In genomic region chr3:182793663-182794454, GRCh38 we compare ENCODE assay signal across 8 cellular contexts. TPM values are rescaled to one million over a fixed set of nuclear protein-coding genes. Genes with fewer than 3 reads are reported as not detected.
DNase-seq lines count a peak whose midpoint lies in the region; ATAC-seq, FAIRE-seq and TF ChIP-seq lines count a peak whose summit lies in the region.

No MANE protein-coding gene starts in this region.

- H3K9me3 ChIP-seq in ES-I3 (ENCODE audit: control insufficient read depth, insufficient read depth, low read length), result no peaks in the 10 kb centered on the region
- H3K9me3 ChIP-seq in T-helper 17 cell (ENCODE audit: control insufficient read depth, low read length, poor library complexity, severe bottlenecking), result no peaks in the 10 kb centered on the region
- no peaks in the 10 kb centered on the region for H3K9me3 ChIP-seq in GM12878 (replicated peaks; ENCODE audit: control insufficient read depth, insufficient read depth, low read length)
- H3K9me3 ChIP-seq in iPS-18a (ENCODE audit: control insufficient read depth, low read depth, low read length), result no peaks in the 10 kb centered on the region

- in situ Hi-C loops in GM12878 (cut with MboI), result no loop called here

- CTCF ChIA-PET in GM12878 (lab: Yijun Ruan, JAX), result interaction anchor here (1.0 to 3.0 kb wide), 5 partner anchors 63 to 111 kb away, joined by 3 to 39 read pairs (median 8); no protein-coding TSS in a partner anchor

- RAD21 ChIA-PET in GM12878 (lab: Charles Lee; ENCODE audit: unreplicated experiment), result interaction anchor here (0.9 to 6.3 kb wide), 5 partner anchors 12 to 78 kb away, joined by 3 to 89 read pairs (median 6); no protein-coding TSS in a partner anchor

- H3K4me3 Mint-ChIP-seq in IgD-negative memory B cell, result peak overlapping the region; percentile 94 to 99 (median 97)
- peak overlapping the region; percentile 98 for H3K4me3 Mint-ChIP-seq in T-helper 17 cell

- H3K4me1 ChIP-seq in ES-I3 (ENCODE audit: insufficient read depth, low read length), result peaks cover 7% of the 10 kb centered on the region; the same call in 1 of the 2 replicates
- peaks cover 10% of the 10 kb centered on the region for H3K4me1 ChIP-seq in GM12878 (ENCODE audit: control insufficient read depth, insufficient read depth, low read length)
- H3K4me1 ChIP-seq in iPS-18a (ENCODE audit: control insufficient read depth, low read depth, low read length), result peaks cover 6% of the 10 kb centered on the region

- H3K4me2 ChIP-seq in GM12878 (ENCODE audit: control insufficient read depth, insufficient read depth), result peak overlapping the region; percentile 90

- under 1% methylated on average over 80 of the region's 86 CpGs for WGBS in GM12878 (ENCODE audit: insufficient coverage, insufficient replicate concordance, low lambda C conversion rate, missing lambda C conversion rate)

- peaks cover 23 to 32% (median 30%) of the 10 kb centered on the region in 3 donors for H3K4me1 Mint-ChIP-seq in IgD-negative memory B cell
- peaks cover 27% of the 10 kb centered on the region for H3K4me1 Mint-ChIP-seq in T-helper 17 cell

- no peak for TF ChIP-seq CTCF in GM12878 (IDR thresholded peaks at IDR 0.05 in 2 of 3, conservative IDR thresholded peaks at IDR 0.05 in 1 of 3; ENCODE audit: control insufficient read depth in 2 of 3, extremely low read depth in 1 of 3, insufficient read depth in 1 of 3, low read depth in 3 of 3, low read length in 3 of 3)

- peak overlapping the region; percentile 83 for H2AFZ ChIP-seq in GM12878 (ENCODE audit: control insufficient read depth, low read depth, low read length)

- H3K9ac ChIP-seq in ES-I3 (ENCODE audit: low read depth, low read length), result peak overlapping the region; percentile 83
- H3K9ac ChIP-seq in GM12878 (ENCODE audit: control insufficient read depth, insufficient read depth, low read length), result peak overlapping the region; percentile 97
- H3K9ac ChIP-seq in iPS-18a (ENCODE audit: low read length), result peak overlapping the region; percentile 56

- peak; percentile 58 for TF ChIP-seq POLR2A in GM12878 (IDR thresholded peaks at IDR 0.05; ENCODE audit: low read depth, low read length)

- DNase-seq in T-helper 17 cell (peak; percentile 19 to 27 (median 19)), GM12878 (ENCODE audit: low read depth, low spot score) (no peak), inferior parietal cortex (ENCODE audit: extremely low spot score) (no peak)

- H3K27ac Mint-ChIP-seq in IgD-negative memory B cell, result peak overlapping the region; percentile 96 to 99 (median 97)
- peak overlapping the region; percentile 94 for H3K27ac Mint-ChIP-seq in T-helper 17 cell

- H3K36me3 ChIP-seq in ES-I3 (ENCODE audit: insufficient read depth, low read length) (no peaks in the 10 kb centered on the region), GM12878 (ENCODE audit: control insufficient read depth in 2 of 2, insufficient read depth in 2 of 2, low read length in 1 of 2) (no peaks in the 10 kb centered on the region), iPS-18a (ENCODE audit: control insufficient read depth, low read depth, low read length) (no peaks in the 10 kb centered on the region)

- BruUV-seq in GM12878 (replicated peaks; lab: Mats Ljungman, UMichigan), result no TSS peak

- no peaks in the 10 kb centered on the region for H3K9me3 Mint-ChIP-seq in IgD-negative memory B cell

- intact Hi-C loops in GM12878 (cut with micrococcal nuclease; ENCODE audit: unreplicated experiment), result loop anchor here (1.0 to 2.0 kb wide), 2 partner anchors 63 to 77 kb away; no protein-coding TSS in a partner anchor

- H3K27ac ChIP-seq in GM12878 (ENCODE audit: control insufficient read depth, insufficient read depth) (peak overlapping the region; percentile 96), iPS-18a (ENCODE audit: low read length) (no peak overlapping the region), skin epidermis (peak overlapping the region; percentile 85 to 98 (median 94))

- no peak for TF ChIP-seq RAD21 in GM12878 (IDR thresholded peaks at IDR 0.05; ENCODE audit: insufficient read depth, low read depth, low read length)

- H4K20me1 ChIP-seq in GM12878 (ENCODE audit: control insufficient read depth, insufficient read depth), result no peaks in the 10 kb centered on the region

- SMC1A ChIA-PET in GM12878 (lab: Charles Lee; ENCODE audit: uncharacterized antibody, unreplicated experiment), result interaction anchor here (0.7 to 8.5 kb wide), 5 partner anchors 14 to 78 kb away, joined by 3 to 122 read pairs (median 5); no protein-coding TSS in a partner anchor

- H3K4me3 ChIP-seq in GM12878 (peak overlapping the region; percentile 90), iPS-18a (ENCODE audit: low read length) (peak overlapping the region; percentile 88), skin epidermis (peak overlapping the region; percentile 74 to 96 (median 91))

- H3K27me3 Mint-ChIP-seq in IgD-negative memory B cell, result no peaks in the 10 kb centered on the region
- H3K27me3 Mint-ChIP-seq in T-helper 17 cell, result no peaks in the 10 kb centered on the region

- H3K27me3 ChIP-seq in GM12878 (replicated peaks in 1 of 2; ENCODE audit: control insufficient read depth in 2 of 2, insufficient read depth in 2 of 2, low read length in 1 of 2) (no peaks in the 10 kb centered on the region), iPS-18a (ENCODE audit: control insufficient read depth, insufficient read depth, low read length) (peaks cover 44% of the 10 kb centered on the region)

- ATAC-seq in GM21576 (IDR thresholded peaks at IDR 0.05; ENCODE audit: unreplicated experiment) (peak; percentile 22), T-helper 17 cell (peak; percentile 41), GM12878 (peak; percentile 44)

- no peak for TF ChIP-seq EP300 in GM12878 (IDR thresholded peaks at IDR 0.05; ENCODE audit: borderline replicate concordance in 1 of 2, control insufficient read depth in 1 of 2, low read depth in 2 of 2, low read length in 2 of 2)

- POLR2A ChIA-PET in GM12878 (lab: Charles Lee), result interaction anchor here (0.5 to 6.1 kb wide), 12 partner anchors 8 to 419 kb away, joined by 3 to 52 read pairs (median 4); no protein-coding TSS in a partner anchor

- FAIRE-seq in GM12878 (lab: Jason Lieb, UNC), result peak; percentile 62

- H3K79me2 ChIP-seq in GM12878 (ENCODE audit: control insufficient read depth, insufficient read depth, low read length), result peaks cover 61% of the 10 kb centered on the region

- peaks cover 3% of the 10 kb centered on the region for H3K36me3 Mint-ChIP-seq in IgD-negative memory B cell
- peaks cover 5% of the 10 kb centered on the region for H3K36me3 Mint-ChIP-seq in T-helper 17 cell (ENCODE audit: low read depth)

TF ChIP-seq in GM12878, 131 proteins besides CTCF, POLR2A, EP300 and RAD21 (continues in another document):
- TF ChIP-seq MXI1 (IDR thresholded peaks at IDR 0.05; ENCODE audit: low read depth, low read length), result no peak; the same call in 1 of the 2 replicates
- peak; percentile 43 for TF ChIP-seq YY1 (IDR thresholded peaks at IDR 0.05; ENCODE audit: low read depth, low read length)
- peak; percentile 39 for TF ChIP-seq KLF5 (IDR thresholded peaks at IDR 0.05; ENCODE audit: partially characterized antibody)
- no peak for TF ChIP-seq ESRRA (IDR thresholded peaks at IDR 0.05; ENCODE audit: low read length)
- TF ChIP-seq NR2C1 (IDR thresholded peaks at IDR 0.05), result 0 out of 2 replicates have a peak, but pooled peaks have one; percentile 5
- 0 out of 2 replicates have a peak, but pooled peaks have one; percentile 59 for TF ChIP-seq CHD1 (IDR thresholded peaks at IDR 0.05; ENCODE audit: low read depth, low read length)
- peak; percentile 94 for TF ChIP-seq DPF2 (IDR thresholded peaks at IDR 0.05)
- TF ChIP-seq SMAD1 (IDR thresholded peaks at IDR 0.05; ENCODE audit: low read depth, partially characterized antibody), result no peak
- TF ChIP-seq NR2F1 (conservative IDR thresholded peaks at IDR 0.05), result peak; percentile 75
- peak; percentile 27; the same call in 1 of the 2 replicates for TF ChIP-seq ZNF207 (IDR thresholded peaks at IDR 0.05; ENCODE audit: borderline replicate concordance)
- TF ChIP-seq IKZF2 (IDR thresholded peaks at IDR 0.05), result peak; percentile 14 to 19; a peak in 1 of 4 replicates
- TF ChIP-seq LARP7 (IDR thresholded peaks at IDR 0.05), result peak; percentile 97
- TF ChIP-seq SMARCA5 (IDR thresholded peaks at IDR 0.05), result 0 out of 2 replicates have a peak, but pooled peaks have one; percentile 36
- peak; percentile 78 for TF ChIP-seq IKZF1 (conservative IDR thresholded peaks at IDR 0.05)
- peak; percentile 62 for TF ChIP-seq SIN3A (IDR thresholded peaks at IDR 0.05; ENCODE audit: low read depth, low read length)
- TF ChIP-seq, protein P1, sequence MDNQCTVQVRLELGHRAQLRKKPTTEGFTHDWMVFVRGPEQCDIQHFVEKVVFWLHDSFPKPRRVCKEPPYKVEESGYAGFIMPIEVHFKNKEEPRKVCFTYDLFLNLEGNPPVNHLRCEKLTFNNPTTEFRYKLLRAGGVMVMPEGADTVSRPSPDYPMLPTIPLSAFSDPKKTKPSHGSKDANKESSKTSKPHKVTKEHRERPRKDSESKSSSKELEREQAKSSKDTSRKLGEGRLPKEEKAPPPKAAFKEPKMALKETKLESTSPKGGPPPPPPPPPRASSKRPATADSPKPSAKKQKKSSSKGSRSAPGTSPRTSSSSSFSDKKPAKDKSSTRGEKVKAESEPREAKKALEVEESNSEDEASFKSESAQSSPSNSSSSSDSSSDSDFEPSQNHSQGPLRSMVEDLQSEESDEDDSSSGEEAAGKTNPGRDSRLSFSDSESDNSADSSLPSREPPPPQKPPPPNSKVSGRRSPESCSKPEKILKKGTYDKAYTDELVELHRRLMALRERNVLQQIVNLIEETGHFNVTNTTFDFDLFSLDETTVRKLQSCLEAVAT (IDR thresholded peaks at IDR 0.05), result peak; percentile 69; the same call in 1 of the 2 replicates

RNA-seq across cellular contexts. Expression of gene ATP11B, which starts 0.6 kb away (rescaled TPM):
- polyA plus RNA-seq in IgD-negative memory B cell (24.0 TPM), GM12878 (2011; rRNA removed) (48.3 and 74.3 TPM in 2 replicates), GM12878 (2014; fragmentation: Illumina TruSeq; extraction: Trizol) (40.1 and 57.8 TPM in 2 replicates), GM12878 (2014; fragmentation: Nextera tagmentation; extraction: Ambion mirVana) (10 to 100 TPM; 10.3 to 11.3 TPM), GM12878 (2014; rRNA removed) (22.5 and 28.3 TPM in 2 replicates), GM12878 (2016; fragmentation: Nextera tagmentation; extraction: Ambion mirVana) (10 to 100 TPM; 32.1 to 33.3 TPM)
- total RNA-seq in T-helper 17 cell (100 to 1,000 TPM; 121 to 145 TPM), GM12878 (2014; rRNA removed) (52.9 and 64.5 TPM in 2 replicates), GM12878 (2014; rRNA removed; fragmentation: Illumina TruSeq; extraction: Trizol) (62.0 and 62.6 TPM in 2 replicates), GM12878 (2021) (66.9 and 67.3 TPM in 2 replicates)
- 180 and 186 TPM in 2 replicates for total RNA-seq in GM12878 (2013; cell fraction: nucleolus; rRNA removed)
- polyA plus RNA-seq in GM12878 (2011; ENCODE audit: low read depth), result 14.5 TPM
- polyA plus RNA-seq in GM12878 (2011; cell fraction: cytosol; rRNA removed), result 16.3 and 22.7 TPM in 2 replicates
- polyA plus RNA-seq in GM12878 (2011; cell fraction: nucleus; rRNA removed), result 40.9 and 42.4 TPM in 2 replicates
- polyA plus RNA-seq in GM12878 (2012), result 20.9 and 24.9 TPM in 2 replicates
- polyA minus RNA-seq in GM12878 (2011; rRNA and poly(A)+ RNA removed), result 59.8 and 70.8 TPM in 2 replicates
- 37.1 and 41.0 TPM in 2 replicates for polyA minus RNA-seq in GM12878 (2011; cell fraction: cytosol; rRNA and poly(A)+ RNA removed)
- polyA minus RNA-seq in GM12878 (2011; cell fraction: nucleus; rRNA and poly(A)+ RNA removed), result 44.2 and 67.9 TPM in 2 replicates

Comparison
In these comparisons a context has a peak if more than half of its experiments do, and no peak if none do; other contexts are left out.
1. DNase-seq: peak in T-helper 17 cell (3 of 3); none in GM12878 (single experiment) and inferior parietal cortex (single experiment).
2. Peak in every context shown above with its lines, with median percentiles within 50 percentile points of each other: H3K9ac ChIP-seq, ATAC-seq and H3K4me3 ChIP-seq.